In genomic region chr1:35769759-35770446, GRCh38 we compare ENCODE assay signal across 8 cellular contexts.
DNase-seq lines count a peak whose midpoint lies in the region; ATAC-seq lines count a peak whose summit lies in the region.

TSS of gene CLSPN (minus strand) at chr1:35769978. CDS start at chr1:35769870, 108 bp downstream.

- ATAC-seq in GM19023 (IDR thresholded peaks at IDR 0.05; ENCODE audit: unreplicated experiment) (peak; percentile 93), HG03280 (IDR thresholded peaks at IDR 0.05; ENCODE audit: unreplicated experiment) (peak; percentile 94)
- peak; percentile 96 for ATAC-seq in central memory CD8-positive, alpha-beta T cell (replicated peaks; ENCODE audit: extremely low read depth, poor library complexity, severe bottlenecking)

- peak; percentile 99 for DNase-seq in AG08396 (ENCODE audit: low spot score)
- peak; percentile 96 for DNase-seq in NCI-H345 treated with DMSO at 0.1 percent for 48 hours (lab: John Stamatoyannopoulos, UW; ENCODE audit: unreplicated experiment)
- DNase-seq in activated CD4-positive, CD25-positive, alpha-beta regulatory T cell (lab: John Stamatoyannopoulos, UW): peak; percentile 85 to 91 (median 86)
- peak; percentile 84 to 88 for DNase-seq in central memory CD8-positive, alpha-beta T cell (ENCODE audit: low spot score in 2 of 2)
- DNase-seq in iris pigment epithelial cell (ENCODE audit: low read depth): peak; percentile 96
- DNase-seq in stimulated activated CD4-positive, alpha-beta T cell treated with anti-CD3 and anti-CD28 coated beads, Interleukin-12 subunit alpha, Interleukin-12 subunit beta, amount 100 ng/mL, for 4 hours: peak; percentile 93

- peaks cover 3% of the 10 kb centered on the region for H3K36me3 Mint-ChIP-seq in central memory CD8-positive, alpha-beta T cell (ENCODE audit: insufficient read depth)

- H3K27ac Mint-ChIP-seq in central memory CD8-positive, alpha-beta T cell (ENCODE audit: low read depth): peak within 1 kb of the TSS; percentile 93

- H3K27me3 Mint-ChIP-seq in central memory CD8-positive, alpha-beta T cell: no peaks in the 10 kb centered on the region

- no peaks in the 10 kb centered on the region for H3K9me3 Mint-ChIP-seq in central memory CD8-positive, alpha-beta T cell

- peak within 1 kb of the TSS; percentile 94 for H3K4me3 Mint-ChIP-seq in central memory CD8-positive, alpha-beta T cell

- H3K4me1 Mint-ChIP-seq in central memory CD8-positive, alpha-beta T cell: peaks cover 7% of the 10 kb centered on the region

Comparison
In these comparisons a context has a peak if more than half of its experiments do, and no peak if none do; other contexts are left out.
1. Peak in every context shown above with its lines: DNase-seq and ATAC-seq.